Comparison of ENCODE assay signal across 8 cellular contexts in the genomic region with DNA sequence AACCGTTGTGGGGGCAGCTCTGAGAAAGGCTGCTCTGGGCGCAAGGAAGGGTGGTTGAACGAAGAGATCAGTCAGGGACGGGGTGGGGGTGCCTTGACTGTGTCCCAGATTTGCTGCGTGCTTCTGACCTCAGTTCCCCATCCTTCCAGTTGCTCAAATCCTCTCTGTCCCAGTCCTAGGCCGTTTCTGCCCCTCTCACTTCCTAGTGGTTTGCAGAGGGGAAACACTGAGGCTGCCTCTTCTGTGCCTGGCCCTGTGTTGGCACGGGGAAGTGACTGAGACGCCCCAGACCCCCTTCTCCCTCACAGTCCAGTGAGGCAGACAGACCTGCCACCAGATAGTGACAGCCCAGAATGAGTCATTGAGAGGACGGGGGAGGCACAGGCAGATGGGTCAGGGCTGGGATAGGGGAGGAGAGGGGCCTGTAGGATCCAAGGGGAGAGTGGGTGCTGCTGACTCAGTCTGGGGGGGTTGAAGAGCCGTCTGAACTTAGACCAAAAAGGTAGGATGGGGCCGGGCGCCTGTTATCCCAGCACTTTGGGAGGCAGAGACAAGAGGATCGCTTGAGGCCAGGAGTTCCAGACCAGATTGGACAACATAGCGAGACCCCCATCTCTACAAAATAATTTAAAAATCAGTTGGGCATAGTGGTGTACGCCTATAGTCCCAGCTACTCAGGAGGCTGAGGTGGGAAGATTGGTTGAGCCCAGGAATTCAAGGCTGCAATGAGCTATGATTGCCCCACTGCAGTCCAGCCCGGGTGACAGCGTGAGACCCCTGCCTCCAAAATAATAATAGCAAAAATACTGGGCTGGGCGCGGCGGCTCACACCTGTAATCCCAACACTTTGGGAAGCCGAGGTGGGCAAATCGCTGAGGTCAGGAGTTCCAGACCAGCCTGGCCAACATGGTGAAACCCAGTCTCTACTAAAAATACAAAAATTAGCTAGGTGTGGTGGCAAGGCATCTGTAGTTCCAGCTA. TPM values are rescaled to one million over a fixed set of nuclear protein-coding genes. Genes with fewer than 3 reads are reported as not detected.
DNase-seq lines count a peak whose midpoint lies in the region; ATAC-seq and TF ChIP-seq lines count a peak whose summit lies in the region.

No MANE protein-coding gene starts in this region.

- 54 to 59% (median 55%) methylated on average over 22 of the region's 22 CpGs for WGBS in psoas muscle, 3 donors

- peak; percentile 11 to 27 (median 18) for ATAC-seq in psoas muscle
- ATAC-seq in GM18520 (IDR thresholded peaks at IDR 0.05; ENCODE audit: unreplicated experiment): no peak

- no peaks in the 10 kb centered on the region for H3K27me3 ChIP-seq in psoas muscle (ENCODE audit: insufficient read depth in 3 of 3, low read length in 2 of 3)

- H3K27me3 Mint-ChIP-seq in glutamatergic neuron (ENCODE audit: unreplicated experiment): peaks cover 8% of the 10 kb centered on the region

- H3K4me1 ChIP-seq in psoas muscle: no peaks in the 10 kb centered on the region

- peak overlapping the region; percentile 85 for H3K4me3 Mint-ChIP-seq in glutamatergic neuron (ENCODE audit: unreplicated experiment)

- H3K36me3 ChIP-seq in psoas muscle (ENCODE audit: insufficient read depth in 1 of 2, low read depth in 1 of 2): peaks cover 0 to 18% of the 10 kb centered on the region in 2 donors

- peak overlapping the region; percentile 85 for H3K4me3 ChIP-seq in psoas muscle

- intact Hi-C loops in psoas muscle (cut with DNase I): loop anchor here (2.0 to 10.0 kb wide), 5 partner anchors 138 to 481 kb away; no protein-coding TSS in a partner anchor

- H3K36me3 Mint-ChIP-seq in glutamatergic neuron (ENCODE audit: unreplicated experiment): no peaks in the 10 kb centered on the region

- H3K27ac ChIP-seq in psoas muscle: peak overlapping the region; percentile 92

- no peaks in the 10 kb centered on the region for H3K4me1 Mint-ChIP-seq in glutamatergic neuron (ENCODE audit: low read depth, unreplicated experiment)

- no peaks in the 10 kb centered on the region for H3K9me3 ChIP-seq in psoas muscle

- TF ChIP-seq CTCF in glutamatergic neuron (IDR thresholded peaks at IDR 0.05; ENCODE audit: partially characterized antibody, unreplicated experiment) (no peak), psoas muscle (IDR thresholded peaks at IDR 0.05) (no peak)

- H3K9me3 Mint-ChIP-seq in glutamatergic neuron (ENCODE audit: unreplicated experiment): peaks cover 7% of the 10 kb centered on the region

- peak; percentile 69 for DNase-seq in activated effector memory CD4-positive, alpha-beta T cell treated with anti-CD3 and anti-CD28 coated beads, Interleukin-2, amount 50 U/mL, for 16 hours
- no peak for DNase-seq in activated effector memory CD4-positive, alpha-beta T cell treated with Interleukin-2 at 50 U/mL for 16 hours
- peak; percentile 70 for DNase-seq in activated CD8-positive, alpha-beta memory T cell treated with anti-CD3 and anti-CD28 coated beads for 24 hours
- DNase-seq in glutamatergic neuron (no peak), psoas muscle (no peak), NCI-H526 treated with DMSO at 0.1 percent for 48 hours (lab: John Stamatoyannopoulos, UW) (no peak), NCI-H1105 treated with DMSO at 0.1 percent for 48 hours (lab: John Stamatoyannopoulos, UW) (no peak)

- peak overlapping the region; percentile 48 for H3K27ac Mint-ChIP-seq in glutamatergic neuron (ENCODE audit: unreplicated experiment)

RNA-seq across cellular contexts. Expression of a gene that starts 26.4 kb away (rescaled TPM):
- total RNA-seq in glutamatergic neuron (ENCODE audit: unreplicated experiment): 250 TPM
- total RNA-seq in psoas muscle: 10 to 100 TPM; 12.0 to 13.3 (median 12.9) TPM
- 1 to 10 TPM; 3.3 to 5.5 (median 4.1) TPM for polyA plus RNA-seq in psoas muscle

RNA-seq across cellular contexts. Expression of a gene that starts 52.7 kb away (rescaled TPM):
- total RNA-seq in glutamatergic neuron (ENCODE audit: unreplicated experiment): 49.9 TPM
- total RNA-seq in psoas muscle: 10 to 100 TPM in 3 of 4 donors, 1 to 10 TPM in 1; 6.8 to 16.2 (median 13.7) TPM
- polyA plus RNA-seq in psoas muscle: 10 to 100 TPM; 13.2 to 43.1 (median 16.1) TPM

RNA-seq across cellular contexts. Expression of a gene that starts 52.9 kb away (rescaled TPM):
- total RNA-seq in glutamatergic neuron (ENCODE audit: unreplicated experiment) (13.8 TPM), psoas muscle (10 to 100 TPM in 3 of 4 donors, 1 to 10 TPM in 1; 6.9 to 16.7 (median 14.2) TPM)
- polyA plus RNA-seq in psoas muscle: 10 to 100 TPM; 10.2 to 19.2 (median 16.6) TPM

Comparison
In these comparisons a context has a peak if more than half of its experiments do, and no peak if none do; other contexts are left out.
1. DNase-seq: peak in activated effector memory CD4-positive, alpha-beta T cell treated with anti-CD3 and anti-CD28 coated beads, Interleukin-2, amount 50 U/mL, for 16 hours (single experiment) and activated CD8-positive, alpha-beta memory T cell treated with anti-CD3 and anti-CD28 coated beads for 24 hours (single experiment); none in activated effector memory CD4-positive, alpha-beta T cell treated with Interleukin-2 at 50 U/mL for 16 hours (single experiment), glutamatergic neuron (single experiment), psoas muscle (0 of 2), NCI-H526 treated with DMSO at 0.1 percent for 48 hours (single experiment) and NCI-H1105 treated with DMSO at 0.1 percent for 48 hours (single experiment).
2. RNA of a gene that starts 26.4 kb away (total RNA-seq): 250 TPM in glutamatergic neuron (single experiment); 12.0 to 13.3 TPM in psoas muscle; every median in the first group is over 10 times any median in the second.